Comparison of ENCODE assay signal across 10 cellular contexts in genomic region chr5:171495122-171495700, GRCh38.
DNase-seq lines count a peak whose midpoint lies in the region; ATAC-seq, FAIRE-seq and TF ChIP-seq lines count a peak whose summit lies in the region.
"Had no signal": no experiment of that assay in that cellular context is flagged by ENCODE, and none has a peak within 500 bp of the region (broad histone marks: within the 10 kb centered on the region; RNA-seq: fewer than 3 reads in every experiment).

No MANE protein-coding gene starts in this region.

- H3K4me1 ChIP-seq in mammary epithelial cell (ENCODE audit: insufficient read depth, low read length) (peaks cover 6% of the 10 kb centered on the region), lower lobe of right lung (peaks cover 9% of the 10 kb centered on the region), thoracic aorta (ENCODE audit: control insufficient read depth in 1 of 2, low read depth in 2 of 2) (peaks cover 19 to 45% of the 10 kb centered on the region in 2 donors)

- ATAC-seq in lower lobe of right lung = peak; percentile 52 to 59
- peak; percentile 44 for ATAC-seq in thoracic aorta (ENCODE audit: insufficient number of reproducible peaks, low FRiP score, low read depth)
- no peak for ATAC-seq in GM21528 (IDR thresholded peaks at IDR 0.05; ENCODE audit: low FRiP score, unreplicated experiment)

- H3K79me2 ChIP-seq in mammary epithelial cell (ENCODE audit: insufficient read depth, low read length) = no peaks in the 10 kb centered on the region

- H3K27ac ChIP-seq in mammary epithelial cell (ENCODE audit: insufficient read depth, low read depth, low read length) (no peak overlapping the region), lower lobe of right lung (peak overlapping the region; percentile 65), thoracic aorta (peak overlapping the region; percentile 81 to 89)

- TF ChIP-seq CTCF in mammary epithelial cell (conservative IDR thresholded peaks at IDR 0.05 in 1 of 2, IDR thresholded peaks at IDR 0.05 in 1 of 2; ENCODE audit: extremely low read depth in 1 of 2, insufficient read depth in 1 of 2, low read depth in 1 of 2, low read length in 2 of 2) (no peak), lower lobe of right lung (IDR thresholded peaks at IDR 0.05) (no peak), thoracic aorta (IDR thresholded peaks at IDR 0.05) (no peak)

- H3K9me3 ChIP-seq in mammary epithelial cell (replicated peaks; ENCODE audit: insufficient read depth, low read length) (no peaks in the 10 kb centered on the region), lower lobe of right lung (no peaks in the 10 kb centered on the region), thoracic aorta (no peaks in the 10 kb centered on the region)

- dilution Hi-C loops in mammary epithelial cell (cut with HindIII; ENCODE audit: low sequenced_read_pairs) = no loop called here

- H3K36me3 ChIP-seq in mammary epithelial cell (ENCODE audit: insufficient read depth, low read length) (no peaks in the 10 kb centered on the region), lower lobe of right lung (no peaks in the 10 kb centered on the region), thoracic aorta (no peaks in the 10 kb centered on the region)

- H3K27me3 ChIP-seq in mammary epithelial cell (ENCODE audit: insufficient read depth, low read length) (no peaks in the 10 kb centered on the region), lower lobe of right lung (ENCODE audit: low read depth) (no peaks in the 10 kb centered on the region), thoracic aorta (replicated peaks; ENCODE audit: insufficient read depth) (no peaks in the 10 kb centered on the region)

- CTCF ChIA-PET in mammary epithelial cell (lab: Charles Lee; ENCODE audit: low non-redundant PET) = no interaction called here

- H3K4me3 ChIP-seq in mammary epithelial cell (replicated peaks in 1 of 3; ENCODE audit: insufficient read depth in 1 of 3, low read depth in 2 of 3, low read length in 3 of 3) (no peak overlapping the region), lower lobe of right lung (no peak overlapping the region), thoracic aorta (peak overlapping the region; percentile 48)

- no peak overlapping the region for H3K4me2 ChIP-seq in mammary epithelial cell (ENCODE audit: insufficient read depth, low read depth, low read length)

- 58% methylated on average over 2 of the region's 5 CpGs for WGBS in mammary epithelial cell (ENCODE audit: low coverage, missing lambda C conversion rate)

- in situ Hi-C loops in mammary epithelial cell (cut with MboI; ENCODE audit: low sequenced_read_pairs in 2 of 2) = no loop called here

- no peak overlapping the region for H3K9ac ChIP-seq in mammary epithelial cell (ENCODE audit: insufficient read depth, low read length)

- H2AFZ ChIP-seq in mammary epithelial cell (ENCODE audit: low read depth, low read length) = peak overlapping the region; percentile 17

- no TSS peak for BruUV-seq in mammary epithelial cell (replicated peaks; lab: Mats Ljungman, UMichigan)

- FAIRE-seq in HTR-8/SVneo (lab: Jason Lieb, UNC) = no peak

- intact Hi-C loops in mammary epithelial cell (cut with micrococcal nuclease) = no loop called here
- intact Hi-C loops in lower lobe of right lung (cut with DNase I) = no loop called here

- no peaks in the 10 kb centered on the region for H4K20me1 ChIP-seq in mammary epithelial cell (ENCODE audit: insufficient read depth, low read length)

- peak; percentile 45 for DNase-seq in HTR-8/SVneo (ENCODE audit: insufficient read length, low spot score)
- no peak for DNase-seq in mammary epithelial cell
- no peak for DNase-seq in lower lobe of right lung
- DNase-seq in thoracic aorta (ENCODE audit: low spot score) = no peak
- DNase-seq in superior temporal gyrus (ENCODE audit: extremely low spot score) = no peak
- DNase-seq in HuH-7.5 (ENCODE audit: low spot score) = no peak
- no peak for DNase-seq in NAMALWA (ENCODE audit: low spot score)
- DNase-seq: activated CD4-positive, alpha-beta T cell treated with anti-CD3 and anti-CD28 coated beads for 1 hour; activated naive CD8-positive, alpha-beta T cell treated with anti-CD3 and anti-CD28 coated beads, Interleukin-2, amount 10 ng/mL, durations not matched to agents 7 days and 5 days had no signal
